ENCODE assay signal across 2 cellular contexts in the genomic region with DNA sequence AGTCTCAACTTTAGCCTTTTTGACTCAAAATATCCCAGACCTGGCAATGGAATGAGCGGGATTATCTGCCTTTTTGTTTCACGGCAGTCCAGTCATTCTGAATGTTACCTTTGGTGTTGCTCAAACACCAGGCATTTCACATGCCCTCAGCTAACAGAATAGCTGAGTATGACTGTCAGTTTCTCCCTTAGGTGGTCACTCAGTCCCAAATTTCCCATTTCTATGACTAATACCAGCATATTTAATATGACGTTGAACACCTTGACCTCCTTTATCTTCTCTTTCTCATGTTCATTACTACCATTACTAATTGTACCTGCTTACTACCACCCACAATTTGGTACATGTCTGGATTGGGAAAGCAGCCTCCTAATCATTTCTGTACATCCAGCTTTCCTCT.
TF ChIP-seq lines count a peak whose summit lies in the region.

No MANE protein-coding gene starts in this region.

TF ChIP-seq in H1, 55 proteins besides CTCF, POLR2A, EP300 and RAD21 (continues in another document):
- TF ChIP-seq RBBP5 (IDR thresholded peaks at IDR 0.05; ENCODE audit: borderline replicate concordance, low read depth, low read length) (no peak), ATF2 (IDR thresholded peaks at IDR 0.05; ENCODE audit: low read length) (no peak), NANOG (IDR thresholded peaks at IDR 0.05; ENCODE audit: insufficient read depth, low read depth, low read length, poor library complexity, severe bottlenecking) (no peak), PHF8 (conservative IDR thresholded peaks at IDR 0.05; ENCODE audit: low read depth, low read length) (no peak), GABPA (IDR thresholded peaks at IDR 0.05; ENCODE audit: borderline replicate concordance, insufficient read depth, low read length) (no peak), HDAC6 (IDR thresholded peaks at IDR 0.05; ENCODE audit: low read depth, low read length) (no peak), SIN3A (conservative IDR thresholded peaks at IDR 0.05 in 1 of 2, IDR thresholded peaks at IDR 0.05 in 1 of 2; ENCODE audit: low read depth in 1 of 2, low read length in 2 of 2) (no peak), CEBPB (IDR thresholded peaks at IDR 0.05; ENCODE audit: low read depth, low read length) (no peak), RFX5 (IDR thresholded peaks at IDR 0.05; ENCODE audit: borderline replicate concordance, low read depth, low read length) (no peak), MAFK (IDR thresholded peaks at IDR 0.05; ENCODE audit: low read depth, low read length) (no peak), CHD7 (IDR thresholded peaks at IDR 0.05; ENCODE audit: insufficient replicate concordance, low read length) (no peak)
- TF ChIP-seq, protein P1, sequence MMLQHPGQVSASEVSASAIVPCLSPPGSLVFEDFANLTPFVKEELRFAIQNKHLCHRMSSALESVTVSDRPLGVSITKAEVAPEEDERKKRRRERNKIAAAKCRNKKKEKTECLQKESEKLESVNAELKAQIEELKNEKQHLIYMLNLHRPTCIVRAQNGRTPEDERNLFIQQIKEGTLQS (IDR thresholded peaks at IDR 0.05; ENCODE audit: insufficient read depth, low read depth, low read length): no peak

TF ChIP-seq in GM12891, 5 proteins besides CTCF, POLR2A, EP300 and RAD21:
- TF ChIP-seq POLR2AphosphoS5 (IDR thresholded peaks at IDR 0.05; ENCODE audit: low read depth, low read length): no peak
- no peak for TF ChIP-seq PAX5 (IDR thresholded peaks at IDR 0.05; ENCODE audit: insufficient read depth, low read length, severe bottlenecking)
- TF ChIP-seq TAF1 (IDR thresholded peaks at IDR 0.05; ENCODE audit: low read depth, low read length): no peak
- TF ChIP-seq SPI1 (IDR thresholded peaks at IDR 0.05; ENCODE audit: low read depth, low read length): no peak
- no peak for TF ChIP-seq POU2F2 (IDR thresholded peaks at IDR 0.05; ENCODE audit: low read depth, low read length)
